ENCODE assay signal across 8 cellular contexts in genomic region chr17:7626956-7627249, GRCh38. TPM values are rescaled to one million over a fixed set of nuclear protein-coding genes. Genes with fewer than 3 reads are reported as not detected.
DNase-seq lines count a peak whose midpoint lies in the region; ATAC-seq, FAIRE-seq and TF ChIP-seq lines count a peak whose summit lies in the region.

No MANE protein-coding gene starts in this region.

- TF ChIP-seq RAD21 in H1 (IDR thresholded peaks at IDR 0.05 in 1 of 2, conservative IDR thresholded peaks at IDR 0.05 in 1 of 2; ENCODE audit: low read depth in 2 of 2, low read length in 2 of 2), result no peak

- H4K91ac ChIP-seq in H1 (replicated peaks; ENCODE audit: insufficient read length, low read length), result no peak overlapping the region

- peaks cover 10% of the 10 kb centered on the region for H3K36me3 Mint-ChIP-seq in nephron progenitor cell (ENCODE audit: low read depth)

- POLR2A ChIA-PET in H1 (lab: Charles Lee; ENCODE audit: partially characterized antibody), result interaction anchor here (1.2 to 79.4 kb wide), 10 partner anchors 10 to 104 kb away, joined by 3 to 2272 read pairs (median 13); partner anchors contain the start of genes ATP1B2, EFNB3, FXR2 and MPDU1

- H3K27me3 ChIP-seq in BLaER1 treated with 17β-estradiol and CSF1 and Interleukin-3, amounts not matched to agents 10 nM and 100 nM, result no peaks in the 10 kb centered on the region
- H3K27me3 ChIP-seq in OCI-LY1 (ENCODE audit: insufficient read depth, low read length) (no peaks in the 10 kb centered on the region), H1 (replicated peaks in 1 of 4; ENCODE audit: control insufficient read depth in 3 of 4, extremely low read depth in 1 of 4, insufficient read depth in 3 of 4, low read length in 3 of 4) (no peaks in the 10 kb centered on the region)

- H3K79me2 ChIP-seq in OCI-LY1 (ENCODE audit: insufficient read depth, low read length), result no peaks in the 10 kb centered on the region
- peaks cover 0 to 3% of the 10 kb centered on the region in 2 experiments; a peak in 1 of 4 replicates for H3K79me2 ChIP-seq in H1 (ENCODE audit: control insufficient read depth in 1 of 2, insufficient read depth in 2 of 2, low read length in 2 of 2)

- 26% methylated on average over 6 of the region's 6 CpGs; no CpG with 5 or more reads in 1 of the 2 experiments for WGBS in H1 (ENCODE audit: extremely low coverage in 1 of 2, insufficient coverage in 1 of 2, insufficient read length in 1 of 2, insufficient replicate concordance in 2 of 2, low coverage in 1 of 2, low lambda C conversion rate in 2 of 2, missing lambda C conversion rate in 1 of 2), 2 experiments

- peak overlapping the region; percentile 76 to 100 (median 94) for H3K4me2 ChIP-seq in BLaER1 treated with 17β-estradiol and CSF1 and Interleukin-3, amounts not matched to agents 10 nM and 100 nM
- H3K4me2 ChIP-seq in OCI-LY1 (ENCODE audit: low read length), result peak overlapping the region; percentile 73
- peak overlapping the region; percentile 72 to 77 for H3K4me2 ChIP-seq in H1 (ENCODE audit: insufficient read depth in 1 of 2, low read depth in 2 of 2, low read length in 2 of 2)

- no peak overlapping the region for H3K23ac ChIP-seq in H1 (ENCODE audit: insufficient read length)

- H3K4me1 Mint-ChIP-seq in nephron progenitor cell, result peaks cover 36% of the 10 kb centered on the region

- CTCF ChIA-PET in H1 (lab: Charles Lee; ENCODE audit: partially characterized antibody), result interaction anchor here (0.9 to 3.7 kb wide), 13 partner anchors 9 to 85 kb away, joined by 3 to 23 read pairs (median 5); partner anchors contain the start of genes EFNB3, FXR2, TP53 and WRAP53

- H3K9ac ChIP-seq in BLaER1 treated with 17β-estradiol and CSF1 and Interleukin-3, amounts not matched to agents 10 nM and 100 nM, result peak overlapping the region; percentile 84 to 98 (median 90)
- peak overlapping the region; percentile 78; the same call in 1 of the 2 replicates for H3K9ac ChIP-seq in OCI-LY1 (ENCODE audit: low read length)
- H3K9ac ChIP-seq in H1 (replicated peaks in 1 of 4; ENCODE audit: extremely low read depth in 1 of 4, low read depth in 3 of 4, low read length in 3 of 4), result peak overlapping the region in 3 of 4 experiments; percentile 64 to 79 (median 77); a peak in 5 of 7 replicates

- no peaks in the 10 kb centered on the region for H3K9me3 Mint-ChIP-seq in nephron progenitor cell

- no peak for TF ChIP-seq EP300 in H1 (IDR thresholded peaks at IDR 0.05; ENCODE audit: borderline replicate concordance in 1 of 2, low read depth in 2 of 2, low read length in 2 of 2)

- no peak overlapping the region for H2BK12ac ChIP-seq in H1 (ENCODE audit: low read depth, low read length)

- no peak for TF ChIP-seq POLR2A in H1 (IDR thresholded peaks at IDR 0.05; ENCODE audit: control extremely low read depth in 1 of 2, low read depth in 2 of 2, low read length in 2 of 2)

- H3K27me3 Mint-ChIP-seq in nephron progenitor cell (ENCODE audit: low read depth, poor library complexity), result peaks cover 12% of the 10 kb centered on the region

- peak overlapping the region; percentile 87 for H3K18ac ChIP-seq in H1 (ENCODE audit: extremely low read depth, low read length)

- H3K4ac ChIP-seq in H1 (replicated peaks; ENCODE audit: insufficient read length, low read depth, low read length), result no peak overlapping the region

- H3K27ac Mint-ChIP-seq in nephron progenitor cell, result peak overlapping the region; percentile 98

- DNase-seq in H1 (ENCODE audit: low read depth in 1 of 2, low spot score in 2 of 2), result no peak
- DNase-seq in nephron progenitor cell, result no peak
- DNase-seq in NOMO-1 treated with dmso at 0.1 percent for 144 hours (lab: John Stamatoyannopoulos, UW; ENCODE audit: unreplicated experiment), result no peak
- DNase-seq in stimulated activated CD4-positive, alpha-beta T cell treated with anti-CD3 and anti-CD28 coated beads, Interleukin-15, amount 100 ng/mL, for 24 hours, result no peak

- TF ChIP-seq CTCF in OCI-LY1 (IDR thresholded peaks at IDR 0.05; ENCODE audit: low read length), result no peak
- no peak for TF ChIP-seq CTCF in H1 (IDR thresholded peaks at IDR 0.05; ENCODE audit: control extremely low read depth in 1 of 3, insufficient read depth in 1 of 3, low read depth in 1 of 3, low read length in 3 of 3)
- TF ChIP-seq CTCF in nephron progenitor cell (IDR thresholded peaks at IDR 0.05), result no peak

- H4K8ac ChIP-seq in H1 (ENCODE audit: extremely low read depth, insufficient read depth, low read length), result no peak overlapping the region; the same call in 1 of the 2 replicates

- H3K4me3 ChIP-seq in BLaER1 treated with 17β-estradiol and CSF1 and Interleukin-3, amounts not matched to agents 10 nM and 100 nM, result peak overlapping the region; percentile 73 to 89 (median 82)
- H3K4me3 ChIP-seq in OCI-LY1 (ENCODE audit: low read depth, low read length, poor library complexity, severe bottlenecking) (peak overlapping the region; percentile 78), H1 (ENCODE audit: extremely low read depth in 1 of 4, insufficient read depth in 2 of 4, low read depth in 3 of 4, low read length in 4 of 4) (peak overlapping the region; percentile 72 to 98 (median 76))

- peak overlapping the region; percentile 62 for H3K56ac ChIP-seq in H1 (replicated peaks; ENCODE audit: insufficient read length, low read depth, low read length)

- H3K79me1 ChIP-seq in H1 (ENCODE audit: low read depth, low read length), result peaks cover 2% of the 10 kb centered on the region; the same call in 1 of the 2 replicates

- peak overlapping the region; percentile 61; the same call in 1 of the 2 replicates for H2BK15ac ChIP-seq in H1 (ENCODE audit: low read length)

- H2AK5ac ChIP-seq in H1 (ENCODE audit: low read depth, low read length), result no peak overlapping the region

- peaks cover 0 to 16% (median 8%) of the 10 kb centered on the region in 11 experiments; a peak in 10 of 22 replicates for H3K36me3 ChIP-seq in BLaER1 treated with 17β-estradiol and CSF1 and Interleukin-3, amounts not matched to agents 10 nM and 100 nM
- H3K36me3 ChIP-seq in OCI-LY1 (ENCODE audit: insufficient read depth, low read length), result no peaks in the 10 kb centered on the region; the same call in 1 of the 2 replicates
- H3K36me3 ChIP-seq in H1 (ENCODE audit: control insufficient read depth in 2 of 4, insufficient read depth in 4 of 4, low read length in 3 of 4), result peaks cover 0 to 4% (median 0%) of the 10 kb centered on the region in 4 experiments; a peak in 1 of 8 replicates

- peak overlapping the region; percentile 92 for H3K4me3 Mint-ChIP-seq in nephron progenitor cell

- H2BK20ac ChIP-seq in H1 (ENCODE audit: low read length), result no peak overlapping the region

- no peak overlapping the region for H2BK120ac ChIP-seq in H1 (replicated peaks; ENCODE audit: low read depth, low read length)

- H2BK5ac ChIP-seq in H1 (ENCODE audit: low read depth, low read length), result no peak overlapping the region

- H2AFZ ChIP-seq in OCI-LY1 (ENCODE audit: low read length) (no peak overlapping the region), H1 (ENCODE audit: low read length) (no peak overlapping the region)

- peak overlapping the region; percentile 76 to 91 (median 86) for H3K27ac ChIP-seq in BLaER1 treated with 17β-estradiol and CSF1 and Interleukin-3, amounts not matched to agents 10 nM and 100 nM
- H3K27ac ChIP-seq in OCI-LY1 (ENCODE audit: low read depth, low read length, poor library complexity, severe bottlenecking) (no peak overlapping the region), H1 (ENCODE audit: low read depth, low read length) (peak overlapping the region; percentile 16; the same call in 1 of the 2 replicates)

- no peaks in the 10 kb centered on the region for H3K9me3 ChIP-seq in BLaER1 treated with 17β-estradiol and CSF1 and Interleukin-3, amounts not matched to agents 10 nM and 100 nM (replicated peaks in 1 of 11)
- H3K9me3 ChIP-seq in OCI-LY1 (ENCODE audit: low read length) (no peaks in the 10 kb centered on the region), H1 (ENCODE audit: insufficient read depth in 2 of 2, low read depth in 1 of 2, low read length in 1 of 2) (no peaks in the 10 kb centered on the region)

- no peak for ATAC-seq in HG02970 (IDR thresholded peaks at IDR 0.05; ENCODE audit: low FRiP score, unreplicated experiment)
- no peak for ATAC-seq in GM21367 (IDR thresholded peaks at IDR 0.05; ENCODE audit: unreplicated experiment)

- H4K5ac ChIP-seq in H1 (ENCODE audit: insufficient read length, low read depth, low read length), result no peak overlapping the region

- H3K23me2 ChIP-seq in H1 (ENCODE audit: low read depth, low read length), result peaks cover 8% of the 10 kb centered on the region

- peaks cover 9 to 18% (median 16%) of the 10 kb centered on the region in 10 experiments for H3K4me1 ChIP-seq in BLaER1 treated with 17β-estradiol and CSF1 and Interleukin-3, amounts not matched to agents 10 nM and 100 nM
- peaks cover 5% of the 10 kb centered on the region for H3K4me1 ChIP-seq in OCI-LY1 (ENCODE audit: insufficient read depth, low read length, severe bottlenecking)
- H3K4me1 ChIP-seq in H1 (replicated peaks in 1 of 4; ENCODE audit: control insufficient read depth in 3 of 4, insufficient read depth in 4 of 4, low read length in 3 of 4), result peaks cover 2 to 10% (median 4%) of the 10 kb centered on the region in 4 experiments; a peak in 5 of 7 replicates

- no peak for FAIRE-seq in H1 (lab: Jason Lieb, UNC)

- H3K9me2 ChIP-seq in OCI-LY1 (ENCODE audit: low read depth, low read length), result no peaks in the 10 kb centered on the region

- H3F3A ChIP-seq in OCI-LY1 (ENCODE audit: insufficient read depth, low read length), result no peaks in the 10 kb centered on the region

- H4K20me1 ChIP-seq in BLaER1 treated with 17β-estradiol and CSF1 and Interleukin-3, amounts not matched to agents 10 nM and 100 nM, result peaks cover 0 to 9% (median 0%) of the 10 kb centered on the region in 11 experiments; a peak in 7 of 22 replicates
- H4K20me1 ChIP-seq in OCI-LY1 (ENCODE audit: insufficient read depth, low read length), result no peaks in the 10 kb centered on the region
- H4K20me1 ChIP-seq in H1 (replicated peaks in 1 of 2; ENCODE audit: control insufficient read depth in 1 of 2, insufficient read depth in 2 of 2, low read length in 2 of 2), result no peaks in the 10 kb centered on the region

- H3K14ac ChIP-seq in H1 (ENCODE audit: insufficient read length), result no peak overlapping the region

RNA-seq across cellular contexts. Expression of gene SAT2, which starts 0.7 kb away (rescaled TPM):
- total RNA-seq in H1 (2021; fragmentation: NEBNext Ultra II Directional; extraction: Animal tissue kit (Norgen Biotek cat#: 25700)), result 72.3 and 75.3 TPM in 2 replicates
- 36.4 and 36.5 TPM in 2 replicates for polyA plus RNA-seq in H1 (2011; rRNA removed)
- 46.4 TPM for polyA plus RNA-seq in H1 (2011; cell fraction: cytosol; rRNA removed)
- 63.4 TPM for polyA plus RNA-seq in H1 (2011; cell fraction: nucleus; rRNA removed)
- polyA plus RNA-seq in H1 (2012, experiment 1 of 2), result 98.6 to 121 TPM (median 104 TPM) in 4 replicates
- 96.8 TPM for polyA plus RNA-seq in H1 (2012, experiment 2 of 2)
- 77.9 TPM for polyA plus RNA-seq in H1 (2013, experiment 1 of 2)
- polyA plus RNA-seq in H1 (2013, experiment 2 of 2), result 70.6 TPM
- 11.9 and 15.4 TPM in 2 replicates for polyA minus RNA-seq in H1 (2011; rRNA and poly(A)+ RNA removed)
- 14.3 TPM for polyA minus RNA-seq in H1 (2011; cell fraction: cytosol; rRNA and poly(A)+ RNA removed)
- 9.5 TPM for polyA minus RNA-seq in H1 (2011; cell fraction: nucleus; rRNA and poly(A)+ RNA removed)

RNA-seq across cellular contexts. Expression of gene SHBG, which starts 3.0 kb away (rescaled TPM):
- 0.69 and 1.2 TPM in 2 replicates for total RNA-seq in H1 (2021; fragmentation: NEBNext Ultra II Directional; extraction: Animal tissue kit (Norgen Biotek cat#: 25700))
- polyA plus RNA-seq in H1 (2011; rRNA removed), result 1.1 and 1.3 TPM in 2 replicates
- polyA plus RNA-seq in H1 (2011; cell fraction: cytosol; rRNA removed), result 1.2 TPM
- polyA plus RNA-seq in H1 (2011; cell fraction: nucleus; rRNA removed), result 2.9 TPM
- polyA plus RNA-seq in H1 (2012, experiment 1 of 2), result 0.87 to 1.8 TPM (median 1.3 TPM) in 4 replicates
- 2.1 TPM for polyA plus RNA-seq in H1 (2012, experiment 2 of 2)
- 0.49 TPM for polyA plus RNA-seq in H1 (2013, experiment 1 of 2)
- 0.66 TPM for polyA plus RNA-seq in H1 (2013, experiment 2 of 2)
- 1.3 and 1.6 TPM in 2 replicates for polyA minus RNA-seq in H1 (2011; rRNA and poly(A)+ RNA removed)
- polyA minus RNA-seq in H1 (2011; cell fraction: cytosol; rRNA and poly(A)+ RNA removed), result not detected
- polyA minus RNA-seq in H1 (2011; cell fraction: nucleus; rRNA and poly(A)+ RNA removed), result 0.70 TPM

RNA-seq across cellular contexts. Expression of gene FXR2, which starts 12.2 kb away (rescaled TPM):
- 26.2 and 26.8 TPM in 2 replicates for total RNA-seq in H1 (2021; fragmentation: NEBNext Ultra II Directional; extraction: Animal tissue kit (Norgen Biotek cat#: 25700))
- 44.0 and 63.3 TPM in 2 replicates for polyA plus RNA-seq in H1 (2011; rRNA removed)
- polyA plus RNA-seq in H1 (2011; cell fraction: cytosol; rRNA removed), result 29.1 TPM
- 90.6 TPM for polyA plus RNA-seq in H1 (2011; cell fraction: nucleus; rRNA removed)
- polyA plus RNA-seq in H1 (2012, experiment 1 of 2), result 21.8 to 29.7 TPM (median 28.2 TPM) in 4 replicates
- polyA plus RNA-seq in H1 (2012, experiment 2 of 2), result 17.1 TPM
- 22.7 TPM for polyA plus RNA-seq in H1 (2013, experiment 1 of 2)
- 20.5 TPM for polyA plus RNA-seq in H1 (2013, experiment 2 of 2)
- 21.9 and 25.0 TPM in 2 replicates for polyA minus RNA-seq in H1 (2011; rRNA and poly(A)+ RNA removed)
- 13.2 TPM for polyA minus RNA-seq in H1 (2011; cell fraction: cytosol; rRNA and poly(A)+ RNA removed)
- polyA minus RNA-seq in H1 (2011; cell fraction: nucleus; rRNA and poly(A)+ RNA removed), result 18.2 TPM

RNA-seq across cellular contexts. Expression of gene ATP1B2, which starts 23.8 kb away (rescaled TPM):
- 19.8 and 21.0 TPM in 2 replicates for total RNA-seq in H1 (2021; fragmentation: NEBNext Ultra II Directional; extraction: Animal tissue kit (Norgen Biotek cat#: 25700))
- polyA plus RNA-seq in H1 (2011; rRNA removed), result 9.1 and 12.6 TPM in 2 replicates
- polyA plus RNA-seq in H1 (2011; cell fraction: cytosol; rRNA removed), result 4.0 TPM
- polyA plus RNA-seq in H1 (2011; cell fraction: nucleus; rRNA removed), result 10.8 TPM
- 14.7 to 25.4 TPM (median 20.2 TPM) in 4 replicates for polyA plus RNA-seq in H1 (2012, experiment 1 of 2)
- 18.6 TPM for polyA plus RNA-seq in H1 (2012, experiment 2 of 2)
- polyA plus RNA-seq in H1 (2013, experiment 1 of 2), result 36.4 TPM
- 38.8 TPM for polyA plus RNA-seq in H1 (2013, experiment 2 of 2)
- 12.0 and 12.6 TPM in 2 replicates for polyA minus RNA-seq in H1 (2011; rRNA and poly(A)+ RNA removed)
- 19.2 TPM for polyA minus RNA-seq in H1 (2011; cell fraction: cytosol; rRNA and poly(A)+ RNA removed)
- polyA minus RNA-seq in H1 (2011; cell fraction: nucleus; rRNA and poly(A)+ RNA removed), result 9.9 TPM

RNA-seq across cellular contexts. Expression of gene SOX15, which starts 37.0 kb away (rescaled TPM):
- total RNA-seq in H1 (2021; fragmentation: NEBNext Ultra II Directional; extraction: Animal tissue kit (Norgen Biotek cat#: 25700)), result 14.3 and 15.2 TPM in 2 replicates
- 26.8 and 39.8 TPM in 2 replicates for polyA plus RNA-seq in H1 (2011; rRNA removed)
- polyA plus RNA-seq in H1 (2011; cell fraction: cytosol; rRNA removed), result 20.1 TPM
- polyA plus RNA-seq in H1 (2011; cell fraction: nucleus; rRNA removed), result 20.9 TPM
- 13.9 to 20.3 TPM (median 19.3 TPM) in 4 replicates for polyA plus RNA-seq in H1 (2012, experiment 1 of 2)
- polyA plus RNA-seq in H1 (2012, experiment 2 of 2), result 21.6 TPM
- polyA plus RNA-seq in H1 (2013, experiment 1 of 2), result 16.8 TPM
- polyA plus RNA-seq in H1 (2013, experiment 2 of 2), result 14.8 TPM
- polyA minus RNA-seq in H1 (2011; rRNA and poly(A)+ RNA removed), result 2.9 and 4.6 TPM in 2 replicates
- 7.6 TPM for polyA minus RNA-seq in H1 (2011; cell fraction: cytosol; rRNA and poly(A)+ RNA removed)
- polyA minus RNA-seq in H1 (2011; cell fraction: nucleus; rRNA and poly(A)+ RNA removed), result 12.0 TPM
